ENCODE assay signal across 12 cellular contexts in genomic region chr12:40117818-40118217, GRCh38. TPM values are rescaled to one million over a fixed set of nuclear protein-coding genes. Genes with fewer than 3 reads are reported as not detected.
DNase-seq lines count a peak whose midpoint lies in the region; ATAC-seq, FAIRE-seq and TF ChIP-seq lines count a peak whose summit lies in the region.
"Had no signal": no experiment of that assay in that cellular context is flagged by ENCODE, and none has a peak within 500 bp of the region (broad histone marks: within the 10 kb centered on the region; RNA-seq: fewer than 3 reads in every experiment).

No MANE protein-coding gene starts in this region.

- intact Hi-C loops in HepG2 (cut with micrococcal nuclease; ENCODE audit: unreplicated experiment) = no loop called here

- in situ Hi-C loops in HepG2 (cut with HindIII; ENCODE audit: extremely low pct_ligation_motif_present, low pct_unique_long_range_greater_than_20kb) = loop anchor here (25.0 kb wide), 1 partner anchor 531 kb away; no protein-coding TSS in a partner anchor

- DNase-seq in GM10266 (ENCODE audit: extremely low spot score) = peak; percentile 46
- no peak for DNase-seq in HepG2 (ENCODE audit: low spot score)
- DNase-seq in GF-D8 (lab: John Stamatoyannopoulos, UW) = no peak
- DNase-seq in H4 (ENCODE audit: low spot score) = no peak
- DNase-seq in RCC 7860 (ENCODE audit: low spot score) = no peak
- DNase-seq: activated CD4-positive, alpha-beta T cell treated with anti-CD3 and anti-CD28 coated beads for 1 hour; activated naive CD8-positive, alpha-beta T cell treated with anti-CD3 and anti-CD28 coated beads for 36 hours; dermis blood vessel endothelial cell; NCI-H1417 had no signal

- no peaks in the 10 kb centered on the region for H3K27me3 ChIP-seq in HepG2 (ENCODE audit: control insufficient read depth in 1 of 2, insufficient read depth in 2 of 2, low read length in 2 of 2)

- H3K27ac ChIP-seq in HepG2 (ENCODE audit: extremely low read length, insufficient read depth, low read length) = no peak overlapping the region

- H3K9ac ChIP-seq in HepG2 (ENCODE audit: insufficient read depth, low read depth, low read length) = no peak overlapping the region

- no peaks in the 10 kb centered on the region for H3K9me3 ChIP-seq in HepG2 (ENCODE audit: low read length)

- H3K4me1 ChIP-seq in HepG2 (ENCODE audit: insufficient read depth, low read length) = no peaks in the 10 kb centered on the region

- no peak for TF ChIP-seq POLR2A in HepG2 (IDR thresholded peaks at IDR 0.05; ENCODE audit: insufficient read depth in 1 of 2, low read depth in 2 of 2, low read length in 2 of 2)

- CTCF ChIA-PET in HepG2 (lab: Yijun Ruan, JAX; ENCODE audit: low intra/inter-chr PET ratio, low total read pairs) = no interaction called here

- H4K20me1 ChIP-seq in HepG2 (ENCODE audit: insufficient read depth, low read length) = no peaks in the 10 kb centered on the region

- FAIRE-seq in HepG2 (lab: Jason Lieb, UNC) (no peak), RCC 7860 (lab: Jason Lieb, UNC) (no peak)

- TF ChIP-seq CTCF in GM10266 (IDR thresholded peaks at IDR 0.05; ENCODE audit: control insufficient read depth, insufficient read depth, low read depth, missing control alignments) (no peak), HepG2 (CRISPR knock-in tag; IDR thresholded peaks at IDR 0.05) (no peak)

- ATAC-seq in GM18907 (IDR thresholded peaks at IDR 0.05; ENCODE audit: unreplicated experiment) (peak; percentile 87), HG02571 (IDR thresholded peaks at IDR 0.05; ENCODE audit: unreplicated experiment) (peak; percentile 91), HG03354 (IDR thresholded peaks at IDR 0.05; ENCODE audit: poor library complexity, severe bottlenecking, unreplicated experiment) (peak; percentile 88), HepG2 (no peak)

- no TSS peak for BruUV-seq in HepG2 (replicated peaks; lab: Mats Ljungman, UMichigan)

- no peak overlapping the region for H2AFZ ChIP-seq in HepG2 (ENCODE audit: low read length)

- POLR2A ChIA-PET in HepG2 (lab: Yijun Ruan, JAX) = no interaction called here

- no peaks in the 10 kb centered on the region for H3K36me3 ChIP-seq in HepG2 (replicated peaks in 1 of 2; ENCODE audit: control insufficient read depth in 1 of 2, insufficient read depth in 2 of 2, low read length in 2 of 2)

- no peaks in the 10 kb centered on the region for H3K79me2 ChIP-seq in HepG2 (ENCODE audit: insufficient read depth, low read length)

- no peak overlapping the region for H3K4me2 ChIP-seq in HepG2 (ENCODE audit: low read depth, low read length)

- no peak for TF ChIP-seq RAD21 in HepG2 (CRISPR knock-in tag; IDR thresholded peaks at IDR 0.05)

- no peak overlapping the region for H3K4me3 ChIP-seq in HepG2 (replicated peaks in 1 of 3; ENCODE audit: insufficient read depth in 1 of 3, low read depth in 2 of 3, low read length in 3 of 3)

- TF ChIP-seq EP300 in HepG2 (IDR thresholded peaks at IDR 0.05; ENCODE audit: low read depth in 2 of 2, low read length in 2 of 2) = no peak
- TF ChIP-seq EP300 in HepG2 (CRISPR knock-in tag; IDR thresholded peaks at IDR 0.05; ENCODE audit: borderline replicate concordance) = no peak

- WGBS in HepG2 (ENCODE audit: low lambda C conversion rate) = 3% methylated on average over 3 of the region's 3 CpGs

TF ChIP-seq in HepG2, 621 proteins besides CTCF, POLR2A, EP300 and RAD21:
- TF ChIP-seq JUN (CRISPR knock-in tag; IDR thresholded peaks at IDR 0.05) (no peak), ZNF276 (CRISPR knock-in tag; IDR thresholded peaks at IDR 0.05; ENCODE audit: low read depth) (no peak), SMARCE1 (IDR thresholded peaks at IDR 0.05; ENCODE audit: borderline replicate concordance) (no peak), AHR (CRISPR knock-in tag; IDR thresholded peaks at IDR 0.05) (no peak), KDM2A (CRISPR knock-in tag; IDR thresholded peaks at IDR 0.05; ENCODE audit: borderline replicate concordance, low read depth) (no peak), MTA1 (CRISPR knock-in tag; IDR thresholded peaks at IDR 0.05; ENCODE audit: borderline replicate concordance) (no peak), ZNF326 (CRISPR knock-in tag; IDR thresholded peaks at IDR 0.05; ENCODE audit: borderline replicate concordance) (no peak), ZNF343 (CRISPR knock-in tag; IDR thresholded peaks at IDR 0.05) (no peak), ZNF10 (CRISPR knock-in tag; IDR thresholded peaks at IDR 0.05; ENCODE audit: borderline replicate concordance, low read depth) (no peak), ZZZ3 (CRISPR knock-in tag; IDR thresholded peaks at IDR 0.05; ENCODE audit: borderline replicate concordance) (no peak), ASH2L (IDR thresholded peaks at IDR 0.05; ENCODE audit: insufficient read length, low read depth, low read length) (no peak), ZNF562 (CRISPR knock-in tag; IDR thresholded peaks at IDR 0.05; ENCODE audit: borderline replicate concordance) (no peak), ZBTB1 (CRISPR knock-in tag; IDR thresholded peaks at IDR 0.05; ENCODE audit: borderline replicate concordance) (no peak), HNRNPUL1 (IDR thresholded peaks at IDR 0.05; ENCODE audit: low read depth, low read length) (no peak), ELK4 (CRISPR knock-in tag; IDR thresholded peaks at IDR 0.05; ENCODE audit: borderline replicate concordance) (no peak), IKZF5 (CRISPR knock-in tag; IDR thresholded peaks at IDR 0.05) (no peak)
TF ChIP-seq in HepG2: peak in this region for 0.

RNA-seq across cellular contexts. Expression of gene SLC2A13, which starts 11.9 kb away (rescaled TPM):
- total RNA-seq in HepG2 (2016; rRNA removed; fragmentation: Illumina TruSeq; extraction: Trizol) = 3.2 and 6.0 TPM in 2 replicates
- total RNA-seq in HepG2 (2016; cell fraction: cytosol; rRNA removed; fragmentation: Illumina TruSeq; extraction: Trizol; ENCODE audit: low read depth) = 1.1 and 1.6 TPM in 2 replicates
- 2.6 and 4.9 TPM in 2 replicates for total RNA-seq in HepG2 (2016; cell fraction: insoluble cytoplasmic fraction; rRNA removed; fragmentation: Illumina TruSeq; extraction: Trizol)
- total RNA-seq in HepG2 (2016; cell fraction: membrane; rRNA removed; fragmentation: Illumina TruSeq; extraction: Trizol) = 1.3 and 1.8 TPM in 2 replicates
- 17.4 and 20.6 TPM in 2 replicates for total RNA-seq in HepG2 (2016; cell fraction: nucleus; rRNA removed; fragmentation: Illumina TruSeq; extraction: Trizol)
- polyA plus RNA-seq in HepG2 (2011; rRNA removed) = 4.7 and 5.5 TPM in 2 replicates
- 1.2 and 1.7 TPM in 2 replicates for polyA plus RNA-seq in HepG2 (2011; cell fraction: cytosol; rRNA removed)
- 11.3 and 13.6 TPM in 2 replicates for polyA plus RNA-seq in HepG2 (2011; cell fraction: nucleus; rRNA removed)
- polyA plus RNA-seq in HepG2 (2012) = 2.6 and 3.8 TPM in 2 replicates
- polyA plus RNA-seq in HepG2 (2016; cell fraction: cytosol; fragmentation: Illumina TruSeq; extraction: Trizol; ENCODE audit: low read depth) = 0.16 and 0.17 TPM in 2 replicates
- polyA plus RNA-seq in HepG2 (2016; cell fraction: insoluble cytoplasmic fraction; fragmentation: Illumina TruSeq; extraction: Trizol; ENCODE audit: low read depth) = 2.0 and 2.2 TPM in 2 replicates
- polyA plus RNA-seq in HepG2 (2016; cell fraction: membrane; fragmentation: Illumina TruSeq; extraction: Trizol; ENCODE audit: low read depth) = 0.46 and 0.58 TPM in 2 replicates
- polyA plus RNA-seq in HepG2 (2016; cell fraction: nucleus; fragmentation: Illumina TruSeq; extraction: Trizol; ENCODE audit: insufficient read depth, low read depth) = 10.4 and 10.7 TPM in 2 replicates
- polyA minus RNA-seq in HepG2 (2011; rRNA and poly(A)+ RNA removed; ENCODE audit: low replicate concordance) = 8.5 and 31.5 TPM in 2 replicates
- polyA minus RNA-seq in HepG2 (2011; cell fraction: cytosol; rRNA and poly(A)+ RNA removed) = 5.6 and 6.1 TPM in 2 replicates
- 31.5 and 36.4 TPM in 2 replicates for polyA minus RNA-seq in HepG2 (2011; cell fraction: nucleus; rRNA and poly(A)+ RNA removed)
- 3.7 and 3.8 TPM in 2 replicates for total RNA-seq in H4 (2014; rRNA removed; shearing (Covaris generic))
